In the genomic region with DNA sequence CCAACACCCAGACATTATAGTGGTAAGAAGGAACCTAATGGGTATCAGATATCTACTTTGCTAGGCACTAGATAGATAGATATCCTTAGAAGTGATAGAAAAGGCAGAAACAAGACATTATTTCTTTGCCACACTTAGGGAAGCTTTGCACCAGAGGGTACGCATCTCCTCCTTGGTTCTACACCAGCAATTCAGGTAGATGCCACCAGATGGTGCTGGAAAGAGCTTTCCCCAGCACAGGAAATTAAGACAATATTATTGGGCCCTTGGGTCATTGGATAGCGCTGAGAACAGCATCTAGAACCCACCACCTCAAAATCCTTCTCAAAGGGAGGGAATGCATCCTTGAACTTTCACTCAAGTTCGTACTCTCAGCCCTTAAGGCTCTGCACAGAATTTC, we compare ENCODE assay signal across 3 cellular contexts.
TF ChIP-seq lines count a peak whose summit lies in the region.

No MANE protein-coding gene starts in this region.

TF ChIP-seq in IMR-90, 13 proteins besides CTCF, POLR2A, EP300 and RAD21 (continued from another document):
- TF ChIP-seq SMC3 (IDR thresholded peaks at IDR 0.05; ENCODE audit: low read depth, low read length) = peak; percentile 29; the same call in 1 of the 2 replicates

TF ChIP-seq in WTC11, 78 proteins besides CTCF, POLR2A, EP300 and RAD21 (continued from another document):
- TF ChIP-seq PRRX2 (CRISPR knock-in tag; IDR thresholded peaks at IDR 0.05) (no peak), SOX15 (CRISPR knock-in tag; IDR thresholded peaks at IDR 0.05) (no peak), ZNF138 (CRISPR knock-in tag; conservative IDR thresholded peaks at IDR 0.05) (no peak), ZNF263 (CRISPR knock-in tag; IDR thresholded peaks at IDR 0.05; ENCODE audit: low read depth) (no peak), NFYB (CRISPR knock-in tag; conservative IDR thresholded peaks at IDR 0.05; ENCODE audit: low read depth) (no peak)
- TF ChIP-seq, protein P1, sequence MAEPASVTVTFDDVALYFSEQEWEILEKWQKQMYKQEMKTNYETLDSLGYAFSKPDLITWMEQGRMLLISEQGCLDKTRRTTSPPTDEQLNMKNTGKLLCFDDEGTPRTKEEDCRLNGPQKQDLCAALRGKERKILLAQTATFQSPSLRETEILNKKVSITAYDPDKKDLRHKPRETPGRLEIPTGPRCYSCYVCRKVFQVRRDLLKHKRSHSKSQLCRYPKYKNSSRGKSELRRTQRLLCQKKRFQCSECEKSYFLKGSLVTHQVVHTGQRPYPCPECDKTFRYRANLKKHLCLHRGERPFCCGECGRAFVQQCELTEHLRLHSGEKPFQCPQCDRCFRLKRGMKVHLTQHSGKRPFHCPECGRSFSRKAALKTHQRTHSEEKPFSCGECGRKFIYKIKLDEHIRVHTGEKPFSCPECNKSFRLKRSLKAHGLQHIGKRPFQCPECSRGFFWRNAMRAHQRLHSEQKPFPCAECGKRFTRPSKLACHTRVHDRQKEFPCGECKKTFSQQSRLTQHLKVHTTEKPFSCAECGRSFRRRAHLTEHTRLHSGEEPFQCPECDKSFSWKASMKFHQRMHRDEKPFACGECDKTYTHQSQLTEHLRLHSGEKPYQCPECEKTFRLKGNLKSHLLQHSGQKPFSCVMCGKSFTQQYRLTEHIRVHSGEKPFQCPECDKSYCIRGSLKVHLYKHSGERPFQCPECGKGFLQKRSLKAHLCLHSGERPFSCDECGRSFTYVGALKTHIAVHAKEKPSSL (CRISPR knock-in tag; conservative IDR thresholded peaks at IDR 0.05) = no peak
TF ChIP-seq in WTC11: peak in this region for 0.

TF ChIP-seq in liver, 16 proteins besides CTCF, POLR2A, EP300 and RAD21:
- no peak for TF ChIP-seq GABPA (IDR thresholded peaks at IDR 0.05 in 1 of 2, conservative IDR thresholded peaks at IDR 0.05 in 1 of 2)
- TF ChIP-seq FOXA1 (IDR thresholded peaks at IDR 0.05) = no peak
- TF ChIP-seq, protein P2, sequence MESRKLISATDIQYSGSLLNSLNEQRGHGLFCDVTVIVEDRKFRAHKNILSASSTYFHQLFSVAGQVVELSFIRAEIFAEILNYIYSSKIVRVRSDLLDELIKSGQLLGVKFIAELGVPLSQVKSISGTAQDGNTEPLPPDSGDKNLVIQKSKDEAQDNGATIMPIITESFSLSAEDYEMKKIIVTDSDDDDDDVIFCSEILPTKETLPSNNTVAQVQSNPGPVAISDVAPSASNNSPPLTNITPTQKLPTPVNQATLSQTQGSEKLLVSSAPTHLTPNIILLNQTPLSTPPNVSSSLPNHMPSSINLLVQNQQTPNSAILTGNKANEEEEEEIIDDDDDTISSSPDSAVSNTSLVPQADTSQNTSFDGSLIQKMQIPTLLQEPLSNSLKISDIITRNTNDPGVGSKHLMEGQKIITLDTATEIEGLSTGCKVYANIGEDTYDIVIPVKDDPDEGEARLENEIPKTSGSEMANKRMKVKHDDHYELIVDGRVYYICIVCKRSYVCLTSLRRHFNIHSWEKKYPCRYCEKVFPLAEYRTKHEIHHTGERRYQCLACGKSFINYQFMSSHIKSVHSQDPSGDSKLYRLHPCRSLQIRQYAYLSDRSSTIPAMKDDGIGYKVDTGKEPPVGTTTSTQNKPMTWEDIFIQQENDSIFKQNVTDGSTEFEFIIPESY (IDR thresholded peaks at IDR 0.05) = no peak
- TF ChIP-seq, protein P3, sequence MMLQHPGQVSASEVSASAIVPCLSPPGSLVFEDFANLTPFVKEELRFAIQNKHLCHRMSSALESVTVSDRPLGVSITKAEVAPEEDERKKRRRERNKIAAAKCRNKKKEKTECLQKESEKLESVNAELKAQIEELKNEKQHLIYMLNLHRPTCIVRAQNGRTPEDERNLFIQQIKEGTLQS (IDR thresholded peaks at IDR 0.05) = no peak
- TF ChIP-seq, protein P4, sequence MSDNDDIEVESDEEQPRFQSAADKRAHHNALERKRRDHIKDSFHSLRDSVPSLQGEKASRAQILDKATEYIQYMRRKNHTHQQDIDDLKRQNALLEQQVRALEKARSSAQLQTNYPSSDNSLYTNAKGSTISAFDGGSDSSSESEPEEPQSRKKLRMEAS (IDR thresholded peaks at IDR 0.05) = no peak
- no peak for TF ChIP-seq YY1 (IDR thresholded peaks at IDR 0.05)
- TF ChIP-seq, protein P5, sequence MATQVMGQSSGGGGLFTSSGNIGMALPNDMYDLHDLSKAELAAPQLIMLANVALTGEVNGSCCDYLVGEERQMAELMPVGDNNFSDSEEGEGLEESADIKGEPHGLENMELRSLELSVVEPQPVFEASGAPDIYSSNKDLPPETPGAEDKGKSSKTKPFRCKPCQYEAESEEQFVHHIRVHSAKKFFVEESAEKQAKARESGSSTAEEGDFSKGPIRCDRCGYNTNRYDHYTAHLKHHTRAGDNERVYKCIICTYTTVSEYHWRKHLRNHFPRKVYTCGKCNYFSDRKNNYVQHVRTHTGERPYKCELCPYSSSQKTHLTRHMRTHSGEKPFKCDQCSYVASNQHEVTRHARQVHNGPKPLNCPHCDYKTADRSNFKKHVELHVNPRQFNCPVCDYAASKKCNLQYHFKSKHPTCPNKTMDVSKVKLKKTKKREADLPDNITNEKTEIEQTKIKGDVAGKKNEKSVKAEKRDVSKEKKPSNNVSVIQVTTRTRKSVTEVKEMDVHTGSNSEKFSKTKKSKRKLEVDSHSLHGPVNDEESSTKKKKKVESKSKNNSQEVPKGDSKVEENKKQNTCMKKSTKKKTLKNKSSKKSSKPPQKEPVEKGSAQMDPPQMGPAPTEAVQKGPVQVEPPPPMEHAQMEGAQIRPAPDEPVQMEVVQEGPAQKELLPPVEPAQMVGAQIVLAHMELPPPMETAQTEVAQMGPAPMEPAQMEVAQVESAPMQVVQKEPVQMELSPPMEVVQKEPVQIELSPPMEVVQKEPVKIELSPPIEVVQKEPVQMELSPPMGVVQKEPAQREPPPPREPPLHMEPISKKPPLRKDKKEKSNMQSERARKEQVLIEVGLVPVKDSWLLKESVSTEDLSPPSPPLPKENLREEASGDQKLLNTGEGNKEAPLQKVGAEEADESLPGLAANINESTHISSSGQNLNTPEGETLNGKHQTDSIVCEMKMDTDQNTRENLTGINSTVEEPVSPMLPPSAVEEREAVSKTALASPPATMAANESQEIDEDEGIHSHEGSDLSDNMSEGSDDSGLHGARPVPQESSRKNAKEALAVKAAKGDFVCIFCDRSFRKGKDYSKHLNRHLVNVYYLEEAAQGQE (IDR thresholded peaks at IDR 0.05) = no peak
- no peak for TF ChIP-seq HNF4A (conservative IDR thresholded peaks at IDR 0.05)
- no peak for TF ChIP-seq HNF4G (IDR thresholded peaks at IDR 0.05)
- TF ChIP-seq TAF1 (conservative IDR thresholded peaks at IDR 0.05) = no peak
- TF ChIP-seq SP1 (IDR thresholded peaks at IDR 0.05) = no peak
- TF ChIP-seq FOXA2 (IDR thresholded peaks at IDR 0.05) = no peak
- TF ChIP-seq EGR1 (IDR thresholded peaks at IDR 0.05; ENCODE audit: low read depth in 2 of 2) = no peak
- TF ChIP-seq RXRA (IDR thresholded peaks at IDR 0.05) = no peak
- no peak for TF ChIP-seq NR2F2 (IDR thresholded peaks at IDR 0.05)
